In the genomic region with DNA sequence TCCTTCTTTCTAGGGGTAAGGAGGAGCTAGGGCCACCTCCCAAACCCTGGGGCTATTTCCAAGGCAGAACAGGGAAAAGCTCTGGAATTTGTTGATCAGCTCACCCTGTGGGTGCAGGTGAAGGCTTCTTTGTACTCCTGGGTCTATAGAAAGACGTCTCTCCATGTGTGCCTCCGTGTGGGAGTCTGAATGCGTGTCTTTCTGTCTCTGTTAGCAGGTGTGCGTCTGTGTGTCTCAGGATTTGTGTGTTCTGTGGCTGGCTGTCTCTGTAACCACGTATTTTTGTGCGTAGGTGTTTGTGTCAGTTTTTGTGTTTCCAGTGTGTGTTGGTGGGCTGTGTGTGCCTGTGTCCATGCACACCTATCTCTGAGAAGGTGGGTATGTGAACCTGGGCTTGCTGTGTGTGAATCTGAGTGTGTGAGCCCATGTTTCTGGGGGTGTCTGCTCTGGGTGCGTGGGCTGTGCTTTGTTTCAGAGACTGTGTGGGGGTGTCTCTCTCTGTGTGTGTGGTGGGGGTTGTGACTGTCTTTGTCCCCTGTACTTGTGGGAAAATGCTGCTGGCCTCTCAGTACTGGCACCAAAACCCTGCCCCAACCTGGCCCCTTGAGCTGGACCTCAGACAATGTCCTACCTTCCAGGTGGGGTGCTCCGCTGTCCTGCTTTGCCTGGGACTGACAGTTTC, we compare ENCODE assay signal across 2 cellular contexts.
TF ChIP-seq lines count a peak whose summit lies in the region.

No MANE protein-coding gene starts in this region.

TF ChIP-seq in GM12891, 5 proteins besides CTCF, POLR2A, EP300 and RAD21:
- no peak for TF ChIP-seq TAF1 (IDR thresholded peaks at IDR 0.05; ENCODE audit: low read depth, low read length)
- no peak for TF ChIP-seq SPI1 (IDR thresholded peaks at IDR 0.05; ENCODE audit: low read depth, low read length)
- TF ChIP-seq PAX5 (IDR thresholded peaks at IDR 0.05; ENCODE audit: insufficient read depth, low read length, severe bottlenecking) = no peak
- no peak for TF ChIP-seq POLR2AphosphoS5 (IDR thresholded peaks at IDR 0.05; ENCODE audit: low read depth, low read length)
- no peak for TF ChIP-seq POU2F2 (IDR thresholded peaks at IDR 0.05; ENCODE audit: low read depth, low read length)

TF ChIP-seq in K562, 482 proteins besides CTCF, POLR2A, EP300 and RAD21:
- TF ChIP-seq EGR1 (conservative IDR thresholded peaks at IDR 0.05) (peak; percentile 48), NCOA4 (IDR thresholded peaks at IDR 0.05; ENCODE audit: partially characterized antibody) (no peak)
